ENCODE assay signal across 1 cellular context in genomic region chr16:84816023-84816422, GRCh38.
TF ChIP-seq lines count a peak whose summit lies in the region.

No MANE protein-coding gene starts in this region.

TF ChIP-seq in HepG2, 621 proteins besides CTCF, POLR2A, EP300 and RAD21 (continued from another document):
- 0 out of 2 replicates have a peak, but pooled peaks have one; percentile 36 for TF ChIP-seq ZNF280D (CRISPR knock-in tag; IDR thresholded peaks at IDR 0.05)
- peak; percentile 69; the same call in 1 of the 2 replicates for TF ChIP-seq SALL1 (CRISPR knock-in tag; IDR thresholded peaks at IDR 0.05)
- TF ChIP-seq ZFP36 (IDR thresholded peaks at IDR 0.05; ENCODE audit: borderline replicate concordance, low read depth, low read length, partially characterized antibody) = no peak
- peak; percentile 80 for TF ChIP-seq CEBPG (CRISPR knock-in tag; IDR thresholded peaks at IDR 0.05)
- TF ChIP-seq ZNF563 (CRISPR knock-in tag; IDR thresholded peaks at IDR 0.05) = peak; percentile 53; the same call in 1 of the 2 replicates
- TF ChIP-seq AGO2 (optimal IDR thresholded peaks at IDR 0.05; ENCODE audit: low read depth, low read length) = no peak
- TF ChIP-seq IKZF4 (CRISPR knock-in tag; IDR thresholded peaks at IDR 0.05; ENCODE audit: borderline replicate concordance, low read depth, not compliant biosample characterization) = no peak
- no peak for TF ChIP-seq ZKSCAN1 (IDR thresholded peaks at IDR 0.05; ENCODE audit: low read length)
- TF ChIP-seq HMG20A (CRISPR knock-in tag; IDR thresholded peaks at IDR 0.05; ENCODE audit: borderline replicate concordance) = no peak
- TF ChIP-seq TCF7 (IDR thresholded peaks at IDR 0.05; ENCODE audit: low read depth) = no peak
- TF ChIP-seq JUND (CRISPR knock-in tag; IDR thresholded peaks at IDR 0.05) = no peak
- TF ChIP-seq RARA (CRISPR knock-in tag; IDR thresholded peaks at IDR 0.05) = peak; percentile 81
- 0 out of 2 replicates have a peak, but pooled peaks have one; percentile 16 for TF ChIP-seq FOSL2 (CRISPR knock-in tag; IDR thresholded peaks at IDR 0.05)
